Comparison of ENCODE assay signal across 18 cellular contexts in genomic region chr5:88391116-88391515, GRCh38.
DNase-seq lines count a peak whose midpoint lies in the region; ATAC-seq and TF ChIP-seq lines count a peak whose summit lies in the region.
"Had no signal": no experiment of that assay in that cellular context is flagged by ENCODE, and none has a peak within 500 bp of the region (broad histone marks: within the 10 kb centered on the region; RNA-seq: fewer than 3 reads in every experiment).

No MANE protein-coding gene starts in this region.

- H3K27me3 Mint-ChIP-seq in activated CD4-positive, alpha-beta T cell treated with anti-CD3 and anti-CD28 coated beads for 36 hours, result peaks cover 18% of the 10 kb centered on the region

- no peaks in the 10 kb centered on the region for H3K4me1 Mint-ChIP-seq in activated CD4-positive, alpha-beta T cell treated with anti-CD3 and anti-CD28 coated beads for 36 hours
- H3K4me1 Mint-ChIP-seq: stimulated activated naive B cell treated with anti-CD40 and anti-IgM and Interleukin-4, amounts not matched to agents 10 μg/mL and 1 μg/mL and 100 μg/mL, for 72 hours had no signal

- H2BK120ac ChIP-seq in IMR-90 (ENCODE audit: low read depth, low read length), result no peak overlapping the region

- H3K9me3 ChIP-seq in IMR-90 (ENCODE audit: control insufficient read depth, insufficient read depth, low read length) (no peaks in the 10 kb centered on the region), WERI-Rb-1 (ENCODE audit: severe bottlenecking) (no peaks in the 10 kb centered on the region)
- H3K9me3 ChIP-seq: neutrophil had no signal

- no peak overlapping the region for H4K5ac ChIP-seq in IMR-90 (ENCODE audit: low read depth, low read length)

- no peak overlapping the region for H3K56ac ChIP-seq in IMR-90 (ENCODE audit: extremely low read depth, insufficient read depth, low read length)

- H3K9ac ChIP-seq in IMR-90 (ENCODE audit: low read depth, low read length), result no peak overlapping the region

- H3K27ac Mint-ChIP-seq in activated CD4-positive, alpha-beta T cell treated with anti-CD3 and anti-CD28 coated beads for 36 hours, result no peak overlapping the region
- H3K27ac Mint-ChIP-seq: CD4-positive, alpha-beta T cell; stimulated activated naive B cell treated with anti-CD40 and anti-IgM and Interleukin-4, amounts not matched to agents 10 μg/mL and 1 μg/mL and 100 μg/mL, for 72 hours had no signal

- dilution Hi-C loops in IMR-90 (cut with HindIII; ENCODE audit: low sequenced_read_pairs, unreplicated experiment), result no loop called here

- no peak overlapping the region for H3K14ac ChIP-seq in IMR-90 (replicated peaks; ENCODE audit: low read depth, low read length)

- no peaks in the 10 kb centered on the region for H3K27me3 ChIP-seq in IMR-90 (ENCODE audit: control insufficient read depth, insufficient read depth, low read length)
- no peaks in the 10 kb centered on the region for H3K27me3 ChIP-seq in WERI-Rb-1 (ENCODE audit: insufficient read depth, low read depth, severe bottlenecking)
- H3K27me3 ChIP-seq: neutrophil had no signal

- peak overlapping the region; percentile 52 for H2AFZ ChIP-seq in IMR-90 (replicated peaks; ENCODE audit: low read length, poor library complexity)

- no peaks in the 10 kb centered on the region for H3K4me1 ChIP-seq in IMR-90 (ENCODE audit: control insufficient read depth, insufficient read depth, low read length)

- POLR2A ChIA-PET in IMR-90 (lab: Charles Lee; ENCODE audit: unreplicated experiment), result no interaction called here
- POLR2A ChIA-PET in activated CD4-positive, alpha-beta T cell treated with anti-CD3 and anti-CD28 coated beads for 36 hours (lab: Charles Lee), result no interaction called here

- no peak overlapping the region for H3K4me3 Mint-ChIP-seq in activated CD4-positive, alpha-beta T cell treated with anti-CD3 and anti-CD28 coated beads for 36 hours
- H3K4me3 Mint-ChIP-seq: CD4-positive, alpha-beta T cell; stimulated activated naive B cell treated with anti-CD40 and anti-IgM and Interleukin-4, amounts not matched to agents 10 μg/mL and 1 μg/mL and 100 μg/mL, for 72 hours had no signal

- H3K36me3 ChIP-seq in IMR-90 (ENCODE audit: control insufficient read depth, insufficient read depth, low read length) (no peaks in the 10 kb centered on the region), WERI-Rb-1 (no peaks in the 10 kb centered on the region)
- H3K36me3 ChIP-seq: neutrophil had no signal

- no peak overlapping the region for H2BK15ac ChIP-seq in IMR-90 (ENCODE audit: low read depth, low read length)

- no peak for DNase-seq in IMR-90
- DNase-seq in WERI-Rb-1, result peak; percentile 26
- DNase-seq in globus pallidus (ENCODE audit: low spot score), result peak; percentile 65
- peak; percentile 77 for DNase-seq in retina
- DNase-seq in DMS53 treated with DMSO at 0.1 percent for 48 hours (lab: John Stamatoyannopoulos, UW; ENCODE audit: unreplicated experiment), result no peak
- DNase-seq in activated CD4-positive, alpha-beta T cell treated with anti-CD3 and anti-CD28 coated beads for 36 hours, result no peak
- DNase-seq: activated CD4-positive, CD25-positive, alpha-beta regulatory T cell treated with anti-CD3 and anti-CD28 coated beads, Interleukin-2, amount 50 U/mL, for 72 hours; activated T-cell treated with anti-CD3 and anti-CD28 coated beads, Interleukin-2, amount 50 U/mL, for 1 hour; CD4-positive, alpha-beta T cell; DMS79 treated with DMSO at 0.1 percent for 48 hours; NCI-H1092 treated with DMSO at 0.1 percent for 48 hours; NCI-H2029; NCI-H446 treated with DMSO at 0.1 percent for 48 hours; Right ventricle myocardium superior; stimulated activated naive B cell treated with anti-CD40 and anti-IgM and Interleukin-4, amounts not matched to agents 10 μg/mL and 1 μg/mL and 100 μg/mL, for 72 hours had no signal

- no peak overlapping the region for H3K4me2 ChIP-seq in IMR-90 (ENCODE audit: low read depth, low read length)
- H3K4me2 ChIP-seq: smooth muscle cell had no signal

- H3K9me1 ChIP-seq in IMR-90 (ENCODE audit: insufficient read depth, low read length), result no peaks in the 10 kb centered on the region

- no peak overlapping the region for H2AK9ac ChIP-seq in IMR-90 (replicated peaks; ENCODE audit: low read depth, low read length, poor library complexity)

- no peaks in the 10 kb centered on the region for H3K36me3 Mint-ChIP-seq in activated CD4-positive, alpha-beta T cell treated with anti-CD3 and anti-CD28 coated beads for 36 hours (ENCODE audit: low read depth)
- H3K36me3 Mint-ChIP-seq: stimulated activated naive B cell treated with anti-CD40 and anti-IgM and Interleukin-4, amounts not matched to agents 10 μg/mL and 1 μg/mL and 100 μg/mL, for 72 hours had no signal

- H3K79me1 ChIP-seq in IMR-90 (ENCODE audit: low read depth in 1 of 2, low read length in 2 of 2), result no peaks in the 10 kb centered on the region

- no peak for TF ChIP-seq POLR2A in IMR-90 (IDR thresholded peaks at IDR 0.05; ENCODE audit: low read depth, low read length)

- no peak overlapping the region for H3K27ac ChIP-seq in IMR-90 (ENCODE audit: insufficient read depth, low read length)
- H3K27ac ChIP-seq in WERI-Rb-1, result no peak overlapping the region
- H3K27ac ChIP-seq: neutrophil had no signal

- H2BK5ac ChIP-seq in IMR-90 (ENCODE audit: low read depth, low read length, poor library complexity, severe bottlenecking), result no peak overlapping the region

- H4K20me1 ChIP-seq in IMR-90 (ENCODE audit: insufficient read depth, low read length), result no peaks in the 10 kb centered on the region

- H3K4ac ChIP-seq in IMR-90 (ENCODE audit: low read depth, low read length), result no peak overlapping the region

- TF ChIP-seq RAD21 in IMR-90 (IDR thresholded peaks at IDR 0.05; ENCODE audit: low read length), result no peak

- no peak for ATAC-seq in IMR-90 (ENCODE audit: low read depth)
- ATAC-seq in activated CD4-positive, alpha-beta T cell treated with anti-CD3 and anti-CD28 coated beads for 36 hours, result no peak
- no peak for ATAC-seq in GM19467 (IDR thresholded peaks at IDR 0.05; ENCODE audit: unreplicated experiment)
- ATAC-seq: stimulated activated naive B cell treated with anti-CD40 and anti-IgM and Interleukin-4, amounts not matched to agents 10 μg/mL and 1 μg/mL and 100 μg/mL, for 72 hours had no signal

- H3K23ac ChIP-seq in IMR-90 (ENCODE audit: low read depth, low read length), result no peak overlapping the region

- no peak overlapping the region for H4K91ac ChIP-seq in IMR-90 (ENCODE audit: insufficient read depth, low read depth, low read length)

- in situ Hi-C loops in IMR-90 (cut with MboI; ENCODE audit: low sequenced_read_pairs), result no loop called here

- H3K4me3 ChIP-seq in IMR-90 (ENCODE audit: insufficient read depth, low read depth, low read length) (no peak overlapping the region), WERI-Rb-1 (ENCODE audit: low read depth, low read length) (no peak overlapping the region)
- H3K4me3 ChIP-seq: smooth muscle cell had no signal

- no peak for TF ChIP-seq CTCF in IMR-90 (conservative IDR thresholded peaks at IDR 0.05; ENCODE audit: low read depth, low read length)
- TF ChIP-seq CTCF in WERI-Rb-1 (IDR thresholded peaks at IDR 0.05; ENCODE audit: low read depth, low read length), result no peak

- no peak overlapping the region for H3K18ac ChIP-seq in IMR-90 (ENCODE audit: low read depth, low read length)

- WGBS in IMR-90 (ENCODE audit: extremely low coverage in 2 of 2, insufficient read length in 1 of 2), 2 experiments, result 33% methylated on average over 1 of the region's 8 CpGs; no CpG with 5 or more reads in 1 of the 2 experiments

- no peak overlapping the region for H2AK5ac ChIP-seq in IMR-90 (ENCODE audit: low read depth, low read length)

- H4K8ac ChIP-seq in IMR-90 (ENCODE audit: low read depth in 2 of 2, low read length in 2 of 2), result no peak overlapping the region

- no peak overlapping the region for H2BK20ac ChIP-seq in IMR-90 (ENCODE audit: low read depth, low read length)

- H3K9me3 Mint-ChIP-seq in activated CD4-positive, alpha-beta T cell treated with anti-CD3 and anti-CD28 coated beads for 36 hours (ENCODE audit: low read depth), result no peaks in the 10 kb centered on the region
- H3K9me3 Mint-ChIP-seq: CD4-positive, alpha-beta T cell; stimulated activated naive B cell treated with anti-CD40 and anti-IgM and Interleukin-4, amounts not matched to agents 10 μg/mL and 1 μg/mL and 100 μg/mL, for 72 hours had no signal

- no TSS peak for BruUV-seq in IMR-90 (replicated peaks; lab: Mats Ljungman, UMichigan)

- intact Hi-C loops in IMR-90 (cut with micrococcal nuclease), result loop anchor here (10.0 kb wide), 1 partner anchor 186 kb away; no protein-coding TSS in a partner anchor
- intact Hi-C loops in activated CD4-positive, alpha-beta T cell treated with anti-CD3 and anti-CD28 coated beads for 36 hours (cut with DNase I, micrococcal nuclease), result no loop called here

- CTCF ChIA-PET in IMR-90 (lab: Yijun Ruan, JAX), result no interaction called here
- CTCF ChIA-PET in activated CD4-positive, alpha-beta T cell treated with anti-CD3 and anti-CD28 coated beads for 36 hours (lab: Charles Lee), result no interaction called here

TF ChIP-seq in IMR-90, 13 proteins besides CTCF, POLR2A, EP300 and RAD21:
- no peak for TF ChIP-seq MAZ (IDR thresholded peaks at IDR 0.05; ENCODE audit: borderline replicate concordance, low read depth, low read length)
- no peak for TF ChIP-seq BHLHE40 (IDR thresholded peaks at IDR 0.05; ENCODE audit: low read depth, low read length)
- no peak for TF ChIP-seq RFX5 (IDR thresholded peaks at IDR 0.05; ENCODE audit: low read depth, low read length)
- TF ChIP-seq NFE2L2 (IDR thresholded peaks at IDR 0.05; ENCODE audit: low read depth, low read length), result no peak
- no peak for TF ChIP-seq SMC3 (IDR thresholded peaks at IDR 0.05; ENCODE audit: low read depth, low read length)
- TF ChIP-seq, protein P1, sequence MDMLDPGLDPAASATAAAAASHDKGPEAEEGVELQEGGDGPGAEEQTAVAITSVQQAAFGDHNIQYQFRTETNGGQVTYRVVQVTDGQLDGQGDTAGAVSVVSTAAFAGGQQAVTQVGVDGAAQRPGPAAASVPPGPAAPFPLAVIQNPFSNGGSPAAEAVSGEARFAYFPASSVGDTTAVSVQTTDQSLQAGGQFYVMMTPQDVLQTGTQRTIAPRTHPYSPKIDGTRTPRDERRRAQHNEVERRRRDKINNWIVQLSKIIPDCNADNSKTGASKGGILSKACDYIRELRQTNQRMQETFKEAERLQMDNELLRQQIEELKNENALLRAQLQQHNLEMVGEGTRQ (IDR thresholded peaks at IDR 0.05; ENCODE audit: low read depth, low read length), result no peak
- no peak for TF ChIP-seq RCOR1 (IDR thresholded peaks at IDR 0.05; ENCODE audit: insufficient replicate concordance, low read length)
- no peak for TF ChIP-seq MAFK (IDR thresholded peaks at IDR 0.05; ENCODE audit: low read depth, low read length)
- no peak for TF ChIP-seq CHD1 (IDR thresholded peaks at IDR 0.05; ENCODE audit: low read depth, low read length)
- TF ChIP-seq CEBPB (IDR thresholded peaks at IDR 0.05; ENCODE audit: low read depth, low read length), result no peak
- TF ChIP-seq MXI1 (IDR thresholded peaks at IDR 0.05; ENCODE audit: borderline replicate concordance, low read depth, low read length), result no peak
TF ChIP-seq in IMR-90: peak in this region for 0.

Comparison
In these comparisons a context has a peak if more than half of its experiments do, and no peak if none do; other contexts are left out.
1. DNase-seq: peak in WERI-Rb-1 (single experiment), globus pallidus (single experiment) and retina (single experiment); none in IMR-90 (single experiment), DMS53 treated with DMSO at 0.1 percent for 48 hours (single experiment) and activated CD4-positive, alpha-beta T cell treated with anti-CD3 and anti-CD28 coated beads for 36 hours (single experiment).